Comparison of ENCODE assay signal across 1 cellular context in the genomic region with DNA sequence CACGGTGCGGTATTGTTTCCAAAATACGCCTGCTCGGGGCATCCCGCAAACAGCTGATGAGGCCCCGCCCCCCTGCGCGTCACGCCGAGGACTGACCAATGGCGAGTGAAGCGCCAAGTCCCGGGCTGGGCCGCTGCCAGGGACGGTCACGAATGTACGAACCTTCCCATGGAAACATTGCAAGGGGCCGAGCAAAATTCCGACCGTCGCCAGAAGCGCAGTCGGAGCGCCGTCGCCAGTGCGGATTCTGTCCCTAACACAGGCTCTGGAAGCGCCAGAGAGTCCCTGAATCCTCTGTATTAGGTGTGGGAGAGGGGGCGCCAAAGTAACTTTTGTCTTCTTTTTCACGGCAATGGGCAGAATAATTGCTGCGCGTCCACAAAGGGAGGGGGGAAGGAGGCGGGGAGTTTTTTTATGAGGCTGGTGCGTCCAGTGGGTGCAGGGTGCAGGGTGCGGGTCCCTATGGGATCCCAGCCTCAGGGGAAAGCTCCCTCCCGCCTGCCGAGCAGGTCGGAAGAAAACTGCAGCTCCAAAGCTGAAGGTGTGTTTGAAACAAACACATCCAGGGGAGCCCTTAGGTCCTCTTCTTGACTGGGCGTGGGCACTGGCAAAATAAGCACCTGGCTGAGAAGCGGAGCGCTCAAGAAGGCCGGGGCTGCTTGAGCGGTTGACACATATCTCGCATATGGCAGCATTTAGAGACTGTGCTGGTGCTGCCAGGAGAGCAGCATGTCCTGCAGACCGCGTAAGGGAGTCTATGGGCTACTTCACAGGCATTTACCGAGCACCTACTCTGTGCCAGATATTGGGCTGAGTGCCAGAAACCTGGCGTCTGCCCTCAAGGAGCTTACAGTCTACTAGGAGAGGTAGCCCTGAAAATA.
A peak's percentile ranks its signal among the peaks of the same experiment; 100 is the strongest.
TF ChIP-seq lines count a peak whose summit lies in the region.

A gene with protein sequence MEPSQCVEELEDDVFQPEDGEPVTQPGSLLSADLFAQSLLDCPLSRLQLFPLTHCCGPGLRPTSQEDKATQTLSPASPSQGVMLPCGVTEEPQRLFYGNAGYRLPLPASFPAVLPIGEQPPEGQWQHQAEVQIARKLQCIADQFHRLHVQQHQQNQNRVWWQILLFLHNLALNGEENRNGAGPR (minus strand): TSS at position 25 of the 881 bp plus-strand sequence. CDS start 2,793 bp downstream, outside the sequence.

TF ChIP-seq in K562, 482 proteins besides CTCF, POLR2A, EP300 and RAD21 (continued from another document and continues in another):
- TF ChIP-seq, protein P1, sequence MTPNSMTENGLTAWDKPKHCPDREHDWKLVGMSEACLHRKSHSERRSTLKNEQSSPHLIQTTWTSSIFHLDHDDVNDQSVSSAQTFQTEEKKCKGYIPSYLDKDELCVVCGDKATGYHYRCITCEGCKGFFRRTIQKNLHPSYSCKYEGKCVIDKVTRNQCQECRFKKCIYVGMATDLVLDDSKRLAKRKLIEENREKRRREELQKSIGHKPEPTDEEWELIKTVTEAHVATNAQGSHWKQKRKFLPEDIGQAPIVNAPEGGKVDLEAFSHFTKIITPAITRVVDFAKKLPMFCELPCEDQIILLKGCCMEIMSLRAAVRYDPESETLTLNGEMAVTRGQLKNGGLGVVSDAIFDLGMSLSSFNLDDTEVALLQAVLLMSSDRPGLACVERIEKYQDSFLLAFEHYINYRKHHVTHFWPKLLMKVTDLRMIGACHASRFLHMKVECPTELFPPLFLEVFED (CRISPR knock-in tag; conservative IDR thresholded peaks at IDR 0.05), result no peak
- no peak for TF ChIP-seq ZNF274 (IDR thresholded peaks at IDR 0.05; ENCODE audit: borderline replicate concordance, low read depth, low read length)
- TF ChIP-seq GABPB2 (CRISPR knock-in tag; conservative IDR thresholded peaks at IDR 0.05), result no peak
- TF ChIP-seq KDM1A (IDR thresholded peaks at IDR 0.05), result no peak
- TF ChIP-seq KLF1 (tag; IDR thresholded peaks at IDR 0.05), result no peak
- TF ChIP-seq, protein P2, sequence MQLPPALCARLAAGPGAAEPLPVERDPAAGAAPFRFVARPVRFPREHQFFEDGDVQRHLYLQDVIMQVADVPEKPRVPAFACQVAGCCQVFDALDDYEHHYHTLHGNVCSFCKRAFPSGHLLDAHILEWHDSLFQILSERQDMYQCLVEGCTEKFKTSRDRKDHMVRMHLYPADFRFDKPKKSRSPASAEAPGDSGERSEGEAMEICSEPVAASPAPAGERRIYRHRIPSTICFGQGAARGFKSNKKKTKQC (CRISPR knock-in tag; IDR thresholded peaks at IDR 0.05), result no peak
- TF ChIP-seq NFXL1 (CRISPR knock-in tag; IDR thresholded peaks at IDR 0.05), result no peak
- TF ChIP-seq, protein P3, sequence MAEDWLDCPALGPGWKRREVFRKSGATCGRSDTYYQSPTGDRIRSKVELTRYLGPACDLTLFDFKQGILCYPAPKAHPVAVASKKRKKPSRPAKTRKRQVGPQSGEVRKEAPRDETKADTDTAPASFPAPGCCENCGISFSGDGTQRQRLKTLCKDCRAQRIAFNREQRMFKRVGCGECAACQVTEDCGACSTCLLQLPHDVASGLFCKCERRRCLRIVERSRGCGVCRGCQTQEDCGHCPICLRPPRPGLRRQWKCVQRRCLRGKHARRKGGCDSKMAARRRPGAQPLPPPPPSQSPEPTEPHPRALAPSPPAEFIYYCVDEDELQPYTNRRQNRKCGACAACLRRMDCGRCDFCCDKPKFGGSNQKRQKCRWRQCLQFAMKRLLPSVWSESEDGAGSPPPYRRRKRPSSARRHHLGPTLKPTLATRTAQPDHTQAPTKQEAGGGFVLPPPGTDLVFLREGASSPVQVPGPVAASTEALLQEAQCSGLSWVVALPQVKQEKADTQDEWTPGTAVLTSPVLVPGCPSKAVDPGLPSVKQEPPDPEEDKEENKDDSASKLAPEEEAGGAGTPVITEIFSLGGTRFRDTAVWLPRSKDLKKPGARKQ (CRISPR knock-in tag; IDR thresholded peaks at IDR 0.05), result no peak
- TF ChIP-seq, protein P4, sequence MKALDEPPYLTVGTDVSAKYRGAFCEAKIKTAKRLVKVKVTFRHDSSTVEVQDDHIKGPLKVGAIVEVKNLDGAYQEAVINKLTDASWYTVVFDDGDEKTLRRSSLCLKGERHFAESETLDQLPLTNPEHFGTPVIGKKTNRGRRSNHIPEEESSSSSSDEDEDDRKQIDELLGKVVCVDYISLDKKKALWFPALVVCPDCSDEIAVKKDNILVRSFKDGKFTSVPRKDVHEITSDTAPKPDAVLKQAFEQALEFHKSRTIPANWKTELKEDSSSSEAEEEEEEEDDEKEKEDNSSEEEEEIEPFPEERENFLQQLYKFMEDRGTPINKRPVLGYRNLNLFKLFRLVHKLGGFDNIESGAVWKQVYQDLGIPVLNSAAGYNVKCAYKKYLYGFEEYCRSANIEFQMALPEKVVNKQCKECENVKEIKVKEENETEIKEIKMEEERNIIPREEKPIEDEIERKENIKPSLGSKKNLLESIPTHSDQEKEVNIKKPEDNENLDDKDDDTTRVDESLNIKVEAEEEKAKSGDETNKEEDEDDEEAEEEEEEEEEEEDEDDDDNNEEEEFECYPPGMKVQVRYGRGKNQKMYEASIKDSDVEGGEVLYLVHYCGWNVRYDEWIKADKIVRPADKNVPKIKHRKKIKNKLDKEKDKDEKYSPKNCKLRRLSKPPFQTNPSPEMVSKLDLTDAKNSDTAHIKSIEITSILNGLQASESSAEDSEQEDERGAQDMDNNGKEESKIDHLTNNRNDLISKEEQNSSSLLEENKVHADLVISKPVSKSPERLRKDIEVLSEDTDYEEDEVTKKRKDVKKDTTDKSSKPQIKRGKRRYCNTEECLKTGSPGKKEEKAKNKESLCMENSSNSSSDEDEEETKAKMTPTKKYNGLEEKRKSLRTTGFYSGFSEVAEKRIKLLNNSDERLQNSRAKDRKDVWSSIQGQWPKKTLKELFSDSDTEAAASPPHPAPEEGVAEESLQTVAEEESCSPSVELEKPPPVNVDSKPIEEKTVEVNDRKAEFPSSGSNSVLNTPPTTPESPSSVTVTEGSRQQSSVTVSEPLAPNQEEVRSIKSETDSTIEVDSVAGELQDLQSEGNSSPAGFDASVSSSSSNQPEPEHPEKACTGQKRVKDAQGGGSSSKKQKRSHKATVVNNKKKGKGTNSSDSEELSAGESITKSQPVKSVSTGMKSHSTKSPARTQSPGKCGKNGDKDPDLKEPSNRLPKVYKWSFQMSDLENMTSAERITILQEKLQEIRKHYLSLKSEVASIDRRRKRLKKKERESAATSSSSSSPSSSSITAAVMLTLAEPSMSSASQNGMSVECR (CRISPR knock-in tag; IDR thresholded peaks at IDR 0.05), result no peak; the same call in 1 of the 2 replicates
- TF ChIP-seq SPI1 (IDR thresholded peaks at IDR 0.05; ENCODE audit: borderline replicate concordance, low read depth, low read length), result no peak
- no peak; the same call in 1 of the 2 replicates for TF ChIP-seq PHF8 (IDR thresholded peaks at IDR 0.05; ENCODE audit: borderline replicate concordance, low read length)
- no peak for TF ChIP-seq SMARCE1 (IDR thresholded peaks at IDR 0.05)
- no peak for TF ChIP-seq MYBL2 (IDR thresholded peaks at IDR 0.05; ENCODE audit: low read depth)
- TF ChIP-seq MYBL2 (CRISPR knock-in tag; IDR thresholded peaks at IDR 0.05; ENCODE audit: borderline replicate concordance), result no peak
- TF ChIP-seq, protein P5, sequence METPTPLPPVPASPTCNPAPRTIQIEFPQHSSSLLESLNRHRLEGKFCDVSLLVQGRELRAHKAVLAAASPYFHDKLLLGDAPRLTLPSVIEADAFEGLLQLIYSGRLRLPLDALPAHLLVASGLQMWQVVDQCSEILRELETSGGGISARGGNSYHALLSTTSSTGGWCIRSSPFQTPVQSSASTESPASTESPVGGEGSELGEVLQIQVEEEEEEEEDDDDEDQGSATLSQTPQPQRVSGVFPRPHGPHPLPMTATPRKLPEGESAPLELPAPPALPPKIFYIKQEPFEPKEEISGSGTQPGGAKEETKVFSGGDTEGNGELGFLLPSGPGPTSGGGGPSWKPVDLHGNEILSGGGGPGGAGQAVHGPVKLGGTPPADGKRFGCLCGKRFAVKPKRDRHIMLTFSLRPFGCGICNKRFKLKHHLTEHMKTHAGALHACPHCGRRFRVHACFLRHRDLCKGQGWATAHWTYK (CRISPR knock-in tag; IDR thresholded peaks at IDR 0.05), result no peak
- peak; percentile 76 for TF ChIP-seq ESRRA (IDR thresholded peaks at IDR 0.05; ENCODE audit: borderline replicate concordance, low read depth)
- TF ChIP-seq MCM5 (IDR thresholded peaks at IDR 0.05; ENCODE audit: low read depth), result no peak
- TF ChIP-seq ZNF408 (CRISPR knock-in tag; IDR thresholded peaks at IDR 0.05; ENCODE audit: low read depth), result no peak
- TF ChIP-seq SNIP1 (IDR thresholded peaks at IDR 0.05; ENCODE audit: low read depth), result no peak
- TF ChIP-seq ZNF507 (tag; conservative IDR thresholded peaks at IDR 0.05), result no peak
- TF ChIP-seq POLR2AphosphoS2 (IDR thresholded peaks at IDR 0.05; ENCODE audit: low read length), result no peak
- TF ChIP-seq CHD2 (IDR thresholded peaks at IDR 0.05; ENCODE audit: low read depth, low read length), result no peak
- TF ChIP-seq SMAD4 (CRISPR knock-in tag; conservative IDR thresholded peaks at IDR 0.05), result peak; percentile 67
- TF ChIP-seq, protein P6, sequence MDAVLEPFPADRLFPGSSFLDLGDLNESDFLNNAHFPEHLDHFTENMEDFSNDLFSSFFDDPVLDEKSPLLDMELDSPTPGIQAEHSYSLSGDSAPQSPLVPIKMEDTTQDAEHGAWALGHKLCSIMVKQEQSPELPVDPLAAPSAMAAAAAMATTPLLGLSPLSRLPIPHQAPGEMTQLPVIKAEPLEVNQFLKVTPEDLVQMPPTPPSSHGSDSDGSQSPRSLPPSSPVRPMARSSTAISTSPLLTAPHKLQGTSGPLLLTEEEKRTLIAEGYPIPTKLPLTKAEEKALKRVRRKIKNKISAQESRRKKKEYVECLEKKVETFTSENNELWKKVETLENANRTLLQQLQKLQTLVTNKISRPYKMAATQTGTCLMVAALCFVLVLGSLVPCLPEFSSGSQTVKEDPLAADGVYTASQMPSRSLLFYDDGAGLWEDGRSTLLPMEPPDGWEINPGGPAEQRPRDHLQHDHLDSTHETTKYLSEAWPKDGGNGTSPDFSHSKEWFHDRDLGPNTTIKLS (IDR thresholded peaks at IDR 0.05; ENCODE audit: borderline replicate concordance, low read depth), result no peak
- peak; percentile 89 for TF ChIP-seq NFATC3 (IDR thresholded peaks at IDR 0.05)
- TF ChIP-seq ADNP (tag; IDR thresholded peaks at IDR 0.05), result no peak
- no peak for TF ChIP-seq MTA2 (IDR thresholded peaks at IDR 0.05; ENCODE audit: low read depth)
- no peak for TF ChIP-seq ZNF23 (CRISPR knock-in tag; IDR thresholded peaks at IDR 0.05)
- TF ChIP-seq TBP (optimal IDR thresholded peaks at IDR 0.05; ENCODE audit: low read depth, low read length), result peak; percentile 59
- peak; percentile 71 for TF ChIP-seq ZNF384 (IDR thresholded peaks at IDR 0.05; ENCODE audit: low read depth, low read length)
- no peak for TF ChIP-seq SRSF1 (IDR thresholded peaks at IDR 0.05; ENCODE audit: low read depth, low read length)
- TF ChIP-seq RHOXF2B (CRISPR knock-in tag; conservative IDR thresholded peaks at IDR 0.05), result no peak
- no peak for TF ChIP-seq ZNF134 (CRISPR knock-in tag; conservative IDR thresholded peaks at IDR 0.05)
- TF ChIP-seq ZNF124 (CRISPR knock-in tag; IDR thresholded peaks at IDR 0.05), result no peak
- no peak for TF ChIP-seq TEAD2 (tag; IDR thresholded peaks at IDR 0.05)
- TF ChIP-seq POLR2H (tag; IDR thresholded peaks at IDR 0.05; ENCODE audit: low read depth), result no peak
- 0 out of 2 replicates have a peak, but pooled peaks have one; percentile 49 for TF ChIP-seq TCF7 (IDR thresholded peaks at IDR 0.05; ENCODE audit: borderline replicate concordance)
- TF ChIP-seq, protein P7, sequence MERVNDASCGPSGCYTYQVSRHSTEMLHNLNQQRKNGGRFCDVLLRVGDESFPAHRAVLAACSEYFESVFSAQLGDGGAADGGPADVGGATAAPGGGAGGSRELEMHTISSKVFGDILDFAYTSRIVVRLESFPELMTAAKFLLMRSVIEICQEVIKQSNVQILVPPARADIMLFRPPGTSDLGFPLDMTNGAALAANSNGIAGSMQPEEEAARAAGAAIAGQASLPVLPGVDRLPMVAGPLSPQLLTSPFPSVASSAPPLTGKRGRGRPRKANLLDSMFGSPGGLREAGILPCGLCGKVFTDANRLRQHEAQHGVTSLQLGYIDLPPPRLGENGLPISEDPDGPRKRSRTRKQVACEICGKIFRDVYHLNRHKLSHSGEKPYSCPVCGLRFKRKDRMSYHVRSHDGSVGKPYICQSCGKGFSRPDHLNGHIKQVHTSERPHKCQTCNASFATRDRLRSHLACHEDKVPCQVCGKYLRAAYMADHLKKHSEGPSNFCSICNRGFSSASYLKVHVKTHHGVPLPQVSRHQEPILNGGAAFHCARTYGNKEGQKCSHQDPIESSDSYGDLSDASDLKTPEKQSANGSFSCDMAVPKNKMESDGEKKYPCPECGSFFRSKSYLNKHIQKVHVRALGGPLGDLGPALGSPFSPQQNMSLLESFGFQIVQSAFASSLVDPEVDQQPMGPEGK (CRISPR knock-in tag; IDR thresholded peaks at IDR 0.05; ENCODE audit: borderline replicate concordance), result no peak
- TF ChIP-seq FOXJ2 (tag; IDR thresholded peaks at IDR 0.05), result peak; percentile 84
- no peak for TF ChIP-seq TGIF2 (CRISPR knock-in tag; IDR thresholded peaks at IDR 0.05)
- TF ChIP-seq, protein P8, sequence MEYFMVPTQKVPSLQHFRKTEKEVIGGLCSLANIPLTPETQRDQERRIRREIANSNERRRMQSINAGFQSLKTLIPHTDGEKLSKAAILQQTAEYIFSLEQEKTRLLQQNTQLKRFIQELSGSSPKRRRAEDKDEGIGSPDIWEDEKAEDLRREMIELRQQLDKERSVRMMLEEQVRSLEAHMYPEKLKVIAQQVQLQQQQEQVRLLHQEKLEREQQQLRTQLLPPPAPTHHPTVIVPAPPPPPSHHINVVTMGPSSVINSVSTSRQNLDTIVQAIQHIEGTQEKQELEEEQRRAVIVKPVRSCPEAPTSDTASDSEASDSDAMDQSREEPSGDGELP (CRISPR knock-in tag; IDR thresholded peaks at IDR 0.05; ENCODE audit: borderline replicate concordance), result peak; percentile 99
- TF ChIP-seq ZNF699 (CRISPR knock-in tag; IDR thresholded peaks at IDR 0.05; ENCODE audit: insufficient replicate concordance), result no peak
- no peak for TF ChIP-seq TAF7 (tag; IDR thresholded peaks at IDR 0.05)
- no peak for TF ChIP-seq SMARCB1 (IDR thresholded peaks at IDR 0.05; ENCODE audit: insufficient read length, low read depth)
- no peak for TF ChIP-seq KAT7 (CRISPR knock-in tag; IDR thresholded peaks at IDR 0.05; ENCODE audit: borderline replicate concordance)
- TF ChIP-seq, protein P9, sequence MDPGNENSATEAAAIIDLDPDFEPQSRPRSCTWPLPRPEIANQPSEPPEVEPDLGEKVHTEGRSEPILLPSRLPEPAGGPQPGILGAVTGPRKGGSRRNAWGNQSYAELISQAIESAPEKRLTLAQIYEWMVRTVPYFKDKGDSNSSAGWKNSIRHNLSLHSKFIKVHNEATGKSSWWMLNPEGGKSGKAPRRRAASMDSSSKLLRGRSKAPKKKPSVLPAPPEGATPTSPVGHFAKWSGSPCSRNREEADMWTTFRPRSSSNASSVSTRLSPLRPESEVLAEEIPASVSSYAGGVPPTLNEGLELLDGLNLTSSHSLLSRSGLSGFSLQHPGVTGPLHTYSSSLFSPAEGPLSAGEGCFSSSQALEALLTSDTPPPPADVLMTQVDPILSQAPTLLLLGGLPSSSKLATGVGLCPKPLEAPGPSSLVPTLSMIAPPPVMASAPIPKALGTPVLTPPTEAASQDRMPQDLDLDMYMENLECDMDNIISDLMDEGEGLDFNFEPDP (CRISPR knock-in tag; IDR thresholded peaks at IDR 0.05), result no peak
- no peak for TF ChIP-seq ZNF24 (IDR thresholded peaks at IDR 0.05)
- TF ChIP-seq, protein P10, sequence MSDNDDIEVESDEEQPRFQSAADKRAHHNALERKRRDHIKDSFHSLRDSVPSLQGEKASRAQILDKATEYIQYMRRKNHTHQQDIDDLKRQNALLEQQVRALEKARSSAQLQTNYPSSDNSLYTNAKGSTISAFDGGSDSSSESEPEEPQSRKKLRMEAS (CRISPR knock-in tag; IDR thresholded peaks at IDR 0.05), result peak; percentile 54
- TF ChIP-seq TCF3 (CRISPR knock-in tag; IDR thresholded peaks at IDR 0.05), result no peak
